In genomic region chr22:27804683-27805297, GRCh38 we compare ENCODE assay signal across 8 cellular contexts.
DNase-seq lines count a peak whose midpoint lies in the region; ATAC-seq lines count a peak whose summit lies in the region.

No MANE protein-coding gene starts in this region.

- DNase-seq in SKM-1 treated with dmso at 0.1 percent for 144 hours (lab: John Stamatoyannopoulos, UW; ENCODE audit: unreplicated experiment) (peak; percentile 44), SKM-1 (lab: John Stamatoyannopoulos, UW; ENCODE audit: unreplicated experiment) (no peak), NCI-H1930 (lab: John Stamatoyannopoulos, UW) (peak; percentile 55 to 68), dedifferentiated amniotic fluid mesenchymal stem cell (ENCODE audit: extremely low spot score) (peak; percentile 65), medulla oblongata (ENCODE audit: extremely low spot score) (peak; percentile 81)
- peak; percentile 68 for DNase-seq in activated CD4-positive, alpha-beta T cell treated with anti-CD3 and anti-CD28 coated beads for 48 hours
- DNase-seq in stimulated activated naive B cell treated with anti-CD40 and anti-IgM and Interleukin-4, amounts not matched to agents 10 μg/mL and 1 μg/mL and 100 μg/mL, for 72 hours, result peak; percentile 30

- no peaks in the 10 kb centered on the region for H3K9me3 Mint-ChIP-seq in stimulated activated naive B cell treated with anti-CD40 and anti-IgM and Interleukin-4, amounts not matched to agents 10 μg/mL and 1 μg/mL and 100 μg/mL, for 72 hours

- peaks cover 39 to 62% of the 10 kb centered on the region in 2 donors for H3K27me3 Mint-ChIP-seq in stimulated activated naive B cell treated with anti-CD40 and anti-IgM and Interleukin-4, amounts not matched to agents 10 μg/mL and 1 μg/mL and 100 μg/mL, for 72 hours

- no peak overlapping the region for H3K4me3 Mint-ChIP-seq in stimulated activated naive B cell treated with anti-CD40 and anti-IgM and Interleukin-4, amounts not matched to agents 10 μg/mL and 1 μg/mL and 100 μg/mL, for 72 hours

- peak; percentile 68 to 69 for ATAC-seq in stimulated activated naive B cell treated with anti-CD40 and anti-IgM and Interleukin-4, amounts not matched to agents 10 μg/mL and 1 μg/mL and 100 μg/mL, for 72 hours (replicated peaks)
- no peak for ATAC-seq in HG03432 (IDR thresholded peaks at IDR 0.05; ENCODE audit: unreplicated experiment)

- H3K4me1 Mint-ChIP-seq in stimulated activated naive B cell treated with anti-CD40 and anti-IgM and Interleukin-4, amounts not matched to agents 10 μg/mL and 1 μg/mL and 100 μg/mL, for 72 hours, result peaks cover 9 to 27% of the 10 kb centered on the region in 2 donors

- H3K27ac Mint-ChIP-seq in stimulated activated naive B cell treated with anti-CD40 and anti-IgM and Interleukin-4, amounts not matched to agents 10 μg/mL and 1 μg/mL and 100 μg/mL, for 72 hours, result no peak overlapping the region

- peaks cover 0 to 3% of the 10 kb centered on the region in 2 donors for H3K36me3 Mint-ChIP-seq in stimulated activated naive B cell treated with anti-CD40 and anti-IgM and Interleukin-4, amounts not matched to agents 10 μg/mL and 1 μg/mL and 100 μg/mL, for 72 hours
